Comparison of ENCODE assay signal across 34 cellular contexts in genomic region chr12:128994869-128995268, GRCh38.
DNase-seq lines count a peak whose midpoint lies in the region; ATAC-seq, FAIRE-seq and TF ChIP-seq lines count a peak whose summit lies in the region.
"Had no signal": no experiment of that assay in that cellular context is flagged by ENCODE, and none has a peak within 500 bp of the region (broad histone marks: within the 10 kb centered on the region; RNA-seq: fewer than 3 reads in every experiment).

No MANE protein-coding gene starts in this region.

- CTCF ChIA-PET in K562 (lab: Yijun Ruan, JAX; ENCODE audit: low intra/inter-chr PET ratio), result no interaction called here

- no TSS peak for BruUV-seq in K562 (replicated peaks; lab: Mats Ljungman, UMichigan)

- no peaks in the 10 kb centered on the region for H3K36me3 ChIP-seq in K562 (ENCODE audit: control insufficient read depth, insufficient read depth, low read length)
- H3K36me3 ChIP-seq: BLaER1, brain microvascular endothelial cell, esophagus muscularis mucosa, left ventricle myocardium inferior, ovary had no signal

- TF ChIP-seq RAD21 in K562 (CRISPR knock-in tag; conservative IDR thresholded peaks at IDR 0.05 in 1 of 2, IDR thresholded peaks at IDR 0.05 in 1 of 2), result no peak

- H2AFZ ChIP-seq in K562 (ENCODE audit: low read depth, low read length), result no peak overlapping the region

- intact Hi-C loops in K562 (cut with micrococcal nuclease), result no loop called here

- peak; percentile 58; the same call in 1 of the 3 replicates for ATAC-seq in K562
- ATAC-seq: activated CD8-positive, alpha-beta memory T cell treated with anti-CD3 and anti-CD28 coated beads, Interleukin-2, amount 10 ng/mL, durations not matched to agents 7 days and 5 days; activated T-cell treated with anti-CD3 and anti-CD28 coated beads, Interleukin-2, amount 50 U/mL, for 72 hours; effector memory CD8-positive, alpha-beta T cell; natural killer cell treated with Interleukin-12 subunit alpha and Interleukin-12 subunit beta and Interleukin-15 and Interleukin-18, amount 100 ng/mL, for 72 hours; right cardiac atrium had no signal

- H3K27ac Mint-ChIP-seq in glutamatergic neuron (ENCODE audit: unreplicated experiment), result no peak overlapping the region
- H3K27ac Mint-ChIP-seq: activated CD4-positive, alpha-beta T cell treated with anti-CD3 and anti-CD28 coated beads, Interleukin-2, amount 10 ng/mL, durations not matched to agents 7 days and 5 days; activated CD8-positive, alpha-beta memory T cell treated with anti-CD3 and anti-CD28 coated beads, Interleukin-2, amount 10 ng/mL, durations not matched to agents 7 days and 5 days; activated naive CD4-positive, alpha-beta T cell treated with anti-CD3 and anti-CD28 coated beads for 36 hours; activated T-cell treated with anti-CD3 and anti-CD28 coated beads, Interleukin-2, amount 50 U/mL, for 72 hours; effector memory CD8-positive, alpha-beta T cell; mesothelial cell of epicardium; natural killer cell treated with Interleukin-12 subunit alpha and Interleukin-12 subunit beta and Interleukin-15 and Interleukin-18, amount 100 ng/mL, for 72 hours had no signal

- WGBS in K562 (ENCODE audit: insufficient coverage, low coverage, missing lambda C conversion rate), result 0% methylated on average over 2 of the region's 2 CpGs

- no peak for TF ChIP-seq EP300 in K562 (IDR thresholded peaks at IDR 0.05; ENCODE audit: low read length)

- TF ChIP-seq POLR2A in K562 (conservative IDR thresholded peaks at IDR 0.05), result no peak

- H3K4me2 ChIP-seq in K562 (ENCODE audit: insufficient read depth, low read length), result no peak overlapping the region
- H3K4me2 ChIP-seq: BLaER1 had no signal

- H3K27me3 ChIP-seq in K562 (ENCODE audit: control insufficient read depth in 2 of 2, insufficient read depth in 2 of 2, low read length in 2 of 2), result peaks cover 0 to 8% of the 10 kb centered on the region in 2 experiments; a peak in 1 of 5 replicates
- H3K27me3 ChIP-seq: BLaER1, brain microvascular endothelial cell, ovary, testis had no signal

- in situ Hi-C loops in K562 (cut with MboI), result no loop called here

- FAIRE-seq in K562 (lab: Jason Lieb, UNC), result no peak
- FAIRE-seq: colon, urothelium cell line had no signal

- TF ChIP-seq CTCF in K562 (IDR thresholded peaks at IDR 0.05 in 2 of 3, conservative IDR thresholded peaks at IDR 0.05 in 1 of 3; ENCODE audit: insufficient read depth in 2 of 3, low read depth in 1 of 3, low read length in 3 of 3), result no peak
- no peak for TF ChIP-seq CTCF in glutamatergic neuron (IDR thresholded peaks at IDR 0.05; ENCODE audit: partially characterized antibody, unreplicated experiment)

- no peaks in the 10 kb centered on the region for H4K20me1 ChIP-seq in K562 (replicated peaks; ENCODE audit: control insufficient read depth, insufficient read depth, low read length)
- H4K20me1 ChIP-seq: BLaER1 had no signal

- H3K9ac ChIP-seq in K562 (ENCODE audit: insufficient read depth in 1 of 2, low read depth in 2 of 2, low read length in 2 of 2), result no peak overlapping the region
- H3K9ac ChIP-seq: BLaER1 had no signal

- POLR2A ChIA-PET in K562 (lab: Yijun Ruan, JAX), result no interaction called here

- H3K4me3 ChIP-seq in K562, result no peak overlapping the region
- H3K4me3 ChIP-seq: BLaER1, esophagus muscularis mucosa, left ventricle myocardium inferior, ovary, testis had no signal

- H3K27ac ChIP-seq in K562 (ENCODE audit: extremely low read depth, low read depth, low read length), result no peak overlapping the region
- H3K27ac ChIP-seq: BLaER1, brain microvascular endothelial cell, esophagus muscularis mucosa, left ventricle myocardium inferior, ovary, testis had no signal

- H3K4me1 ChIP-seq in K562 (replicated peaks in 1 of 2; ENCODE audit: control insufficient read depth in 2 of 2, insufficient read depth in 2 of 2, low read length in 2 of 2), result no peaks in the 10 kb centered on the region
- H3K4me1 ChIP-seq: BLaER1, Caco-2, esophagus muscularis mucosa, left ventricle myocardium inferior, testis had no signal

- H3K79me2 ChIP-seq in K562 (ENCODE audit: control insufficient read depth, insufficient read depth, low read length), result no peaks in the 10 kb centered on the region

- H3K9me3 ChIP-seq in K562 (replicated peaks; ENCODE audit: control insufficient read depth, insufficient read depth, low read depth, low read length), result no peaks in the 10 kb centered on the region
- H3K9me3 ChIP-seq: Caco-2, left ventricle myocardium inferior, ovary, testis had no signal

- H3K4me1 Mint-ChIP-seq in glutamatergic neuron (ENCODE audit: low read depth, unreplicated experiment), result peaks cover 3% of the 10 kb centered on the region
- H3K4me1 Mint-ChIP-seq: activated CD4-positive, alpha-beta T cell treated with anti-CD3 and anti-CD28 coated beads, Interleukin-2, amount 10 ng/mL, durations not matched to agents 7 days and 5 days; activated CD8-positive, alpha-beta memory T cell treated with anti-CD3 and anti-CD28 coated beads, Interleukin-2, amount 10 ng/mL, durations not matched to agents 7 days and 5 days; mesothelial cell of epicardium had no signal

- H3K36me3 Mint-ChIP-seq in glutamatergic neuron (ENCODE audit: unreplicated experiment), result peaks cover 12% of the 10 kb centered on the region
- H3K36me3 Mint-ChIP-seq: activated CD8-positive, alpha-beta memory T cell treated with anti-CD3 and anti-CD28 coated beads, Interleukin-2, amount 10 ng/mL, durations not matched to agents 7 days and 5 days; mesothelial cell of epicardium; natural killer cell treated with Interleukin-12 subunit alpha and Interleukin-12 subunit beta and Interleukin-15 and Interleukin-18, amount 100 ng/mL, for 72 hours had no signal

- no peaks in the 10 kb centered on the region for H3K9me1 ChIP-seq in K562 (ENCODE audit: control insufficient read depth, insufficient read depth, low read length)

- H3K9me3 Mint-ChIP-seq in glutamatergic neuron (ENCODE audit: unreplicated experiment), result peaks cover 8% of the 10 kb centered on the region
- H3K9me3 Mint-ChIP-seq: effector memory CD8-positive, alpha-beta T cell; mesothelial cell of epicardium; natural killer cell treated with Interleukin-12 subunit alpha and Interleukin-12 subunit beta and Interleukin-15 and Interleukin-18, amount 100 ng/mL, for 72 hours had no signal

- H3K27me3 Mint-ChIP-seq in glutamatergic neuron (ENCODE audit: unreplicated experiment), result peaks cover 8% of the 10 kb centered on the region
- H3K27me3 Mint-ChIP-seq: activated CD4-positive, alpha-beta T cell treated with anti-CD3 and anti-CD28 coated beads, Interleukin-2, amount 10 ng/mL, durations not matched to agents 7 days and 5 days; activated CD8-positive, alpha-beta memory T cell treated with anti-CD3 and anti-CD28 coated beads, Interleukin-2, amount 10 ng/mL, durations not matched to agents 7 days and 5 days had no signal

- no peak overlapping the region for H3K4me3 Mint-ChIP-seq in glutamatergic neuron (ENCODE audit: unreplicated experiment)
- H3K4me3 Mint-ChIP-seq: activated CD4-positive, alpha-beta T cell treated with anti-CD3 and anti-CD28 coated beads, Interleukin-2, amount 10 ng/mL, durations not matched to agents 7 days and 5 days; activated CD8-positive, alpha-beta memory T cell treated with anti-CD3 and anti-CD28 coated beads, Interleukin-2, amount 10 ng/mL, durations not matched to agents 7 days and 5 days; activated naive CD4-positive, alpha-beta T cell treated with anti-CD3 and anti-CD28 coated beads for 36 hours; activated T-cell treated with anti-CD3 and anti-CD28 coated beads, Interleukin-2, amount 50 U/mL, for 72 hours; effector memory CD8-positive, alpha-beta T cell; mesothelial cell of epicardium; natural killer cell treated with Interleukin-12 subunit alpha and Interleukin-12 subunit beta and Interleukin-15 and Interleukin-18, amount 100 ng/mL, for 72 hours had no signal

- DNase-seq in DMS79 (lab: John Stamatoyannopoulos, UW), result peak; percentile 23
- DNase-seq in NCI-H1105 treated with DMSO at 0.1 percent for 48 hours (lab: John Stamatoyannopoulos, UW), result peak; percentile 67
- DNase-seq in NCI-H2196 (lab: John Stamatoyannopoulos, UW; ENCODE audit: unreplicated experiment), result peak; percentile 79
- no peak for DNase-seq in K562 (ENCODE audit: extremely low read depth in 1 of 4, low spot score in 3 of 4)
- no peak for DNase-seq in T-helper 2 cell
- DNase-seq in glutamatergic neuron, result no peak
- DNase-seq in HCEC 1CT, result no peak
- DNase-seq: activated CD4-positive, alpha-beta T cell treated with anti-CD3 and anti-CD28 coated beads, Interleukin-2, amount 10 ng/mL, durations not matched to agents 7 days and 5 days; activated CD8-positive, alpha-beta memory T cell treated with anti-CD3 and anti-CD28 coated beads, Interleukin-2, amount 10 ng/mL, durations not matched to agents 7 days and 5 days; activated naive CD4-positive, alpha-beta T cell treated with anti-CD3 and anti-CD28 coated beads for 36 hours; activated T-cell treated with anti-CD3 and anti-CD28 coated beads, Interleukin-2, amount 50 U/mL, for 72 hours; brain microvascular endothelial cell; Caco-2; effector memory CD8-positive, alpha-beta T cell; foreskin melanocyte; hippocampal formation; IMR-90; left ventricle myocardium inferior; NCI-H1694 treated with DMSO at 0.1 percent for 48 hours; NCI-H82; ovary; right cardiac atrium; Right ventricle myocardium superior; stimulated activated CD4-positive, alpha-beta T cell treated with anti-CD3 and anti-CD28 coated beads, Interleukin-12 subunit alpha, Interleukin-12 subunit beta, amount 100 ng/mL, for 4 hours; stimulated activated CD4-positive, alpha-beta T cell treated with anti-CD3 and anti-CD28 coated beads, Interleukin-4, amount 100 ng/mL, for 24 hours; stimulated activated naive CD4-positive, alpha-beta T cell treated with Interleukin-2 at 50 U/mL for 16 hours; T1000; testis had no signal

TF ChIP-seq in K562, 482 proteins besides CTCF, POLR2A, EP300 and RAD21:
- TF ChIP-seq, protein P1, sequence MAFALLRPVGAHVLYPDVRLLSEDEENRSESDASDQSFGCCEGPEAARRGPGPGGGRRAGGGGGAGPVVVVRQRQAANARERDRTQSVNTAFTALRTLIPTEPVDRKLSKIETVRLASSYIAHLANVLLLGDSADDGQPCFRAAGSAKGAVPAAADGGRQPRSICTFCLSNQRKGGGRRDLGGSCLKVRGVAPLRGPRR (CRISPR knock-in tag; IDR thresholded peaks at IDR 0.05), result no peak
- TF ChIP-seq, protein P2, sequence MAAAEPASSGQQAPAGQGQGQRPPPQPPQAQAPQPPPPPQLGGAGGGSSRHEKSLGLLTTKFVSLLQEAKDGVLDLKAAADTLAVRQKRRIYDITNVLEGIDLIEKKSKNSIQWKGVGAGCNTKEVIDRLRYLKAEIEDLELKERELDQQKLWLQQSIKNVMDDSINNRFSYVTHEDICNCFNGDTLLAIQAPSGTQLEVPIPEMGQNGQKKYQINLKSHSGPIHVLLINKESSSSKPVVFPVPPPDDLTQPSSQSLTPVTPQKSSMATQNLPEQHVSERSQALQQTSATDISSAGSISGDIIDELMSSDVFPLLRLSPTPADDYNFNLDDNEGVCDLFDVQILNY (CRISPR knock-in tag; IDR thresholded peaks at IDR 0.05), result no peak
- TF ChIP-seq ZC3H4 (CRISPR knock-in tag; IDR thresholded peaks at IDR 0.05; ENCODE audit: borderline replicate concordance) (no peak), NR2C1 (IDR thresholded peaks at IDR 0.05) (no peak), NR2C1 (tag; IDR thresholded peaks at IDR 0.05) (no peak)

Comparison
In these comparisons a context has a peak if more than half of its experiments do, and no peak if none do; other contexts are left out.
1. DNase-seq: peak in DMS79 (single experiment), NCI-H1105 treated with DMSO at 0.1 percent for 48 hours (single experiment) and NCI-H2196 (single experiment); none in K562 (0 of 4), T-helper 2 cell (0 of 5), glutamatergic neuron (single experiment) and HCEC 1CT (single experiment).